Comparison of ENCODE assay signal across 14 cellular contexts in genomic region chr5:56974241-56974640, GRCh38. TPM values are rescaled to one million over a fixed set of nuclear protein-coding genes. Genes with fewer than 3 reads are reported as not detected.
A peak's percentile ranks its signal among the peaks of the same experiment; 100 is the strongest.
DNase-seq lines count a peak whose midpoint lies in the region; ATAC-seq and TF ChIP-seq lines count a peak whose summit lies in the region.
"Had no signal": no experiment of that assay in that cellular context is flagged by ENCODE, and none has a peak within 500 bp of the region (broad histone marks: within the 10 kb centered on the region; RNA-seq: fewer than 3 reads in every experiment).

No MANE protein-coding gene starts in this region.

- H3K36me3 Mint-ChIP-seq in neural crest cell (ENCODE audit: low read depth) (no peaks in the 10 kb centered on the region), Caco-2 (ENCODE audit: insufficient read depth, unreplicated experiment) (no peaks in the 10 kb centered on the region)

- no peaks in the 10 kb centered on the region for H3K79me2 ChIP-seq in PC-9 (ENCODE audit: low read depth)

- H3K27me3 Mint-ChIP-seq in neural crest cell (ENCODE audit: low read depth) (no peaks in the 10 kb centered on the region), Caco-2 (ENCODE audit: insufficient read depth, unreplicated experiment) (no peaks in the 10 kb centered on the region)

- BruUV-seq in PC-9 (replicated peaks; lab: Mats Ljungman, UMichigan) (no TSS peak), Caco-2 (replicated peaks; lab: Mats Ljungman, UMichigan) (no TSS peak)

- peak overlapping the region; percentile 56; the same call in 1 of the 2 replicates for H2AFZ ChIP-seq in PC-9

- no peaks in the 10 kb centered on the region for H3K9me2 ChIP-seq in PC-9 (ENCODE audit: insufficient read depth)

- H3K9me3 Mint-ChIP-seq in neural crest cell, result no peaks in the 10 kb centered on the region
- peaks cover 7% of the 10 kb centered on the region for H3K9me3 Mint-ChIP-seq in Caco-2 (ENCODE audit: unreplicated experiment)
- H3K9me3 Mint-ChIP-seq: CD4-positive, alpha-beta T cell; IgD-negative memory B cell had no signal

- peak; percentile 63 for ATAC-seq in foreskin keratinocyte

- POLR2A ChIA-PET in PC-9 (lab: Charles Lee; ENCODE audit: unreplicated experiment) (no interaction called here), Caco-2 (lab: Charles Lee) (no interaction called here)

- DNase-seq in HT-29 (ENCODE audit: low spot score) (peak; percentile 18), PC-9 (no peak), foreskin keratinocyte (no peak), neural crest cell (ENCODE audit: low read depth, low spot score) (no peak), kidney glomerular epithelial cell (lab: John Stamatoyannopoulos, UW) (no peak), caudate nucleus (lab: John Stamatoyannopoulos, UW) (no peak), Caco-2 (no peak)
- DNase-seq: C1 segment of cervical spinal cord; CD4-positive, alpha-beta T cell; DMS153; GF-D8; HCEC 1CT had no signal

- no peak overlapping the region for H3K4me2 ChIP-seq in PC-9

- H3K27ac ChIP-seq in PC-9, result no peak overlapping the region
- H3K27ac ChIP-seq in foreskin keratinocyte, result no peak overlapping the region
- no peak overlapping the region for H3K27ac ChIP-seq in caudate nucleus (ENCODE audit: low read depth, low read length)

- peak overlapping the region; percentile 31 for H3K27ac Mint-ChIP-seq in neural crest cell (ENCODE audit: unreplicated experiment)
- H3K27ac Mint-ChIP-seq in Caco-2 (ENCODE audit: unreplicated experiment), result no peak overlapping the region
- H3K27ac Mint-ChIP-seq: B cell; CD4-positive, alpha-beta T cell; IgD-negative memory B cell had no signal

- H3K4me1 ChIP-seq in PC-9 (replicated peaks; ENCODE audit: insufficient read depth), result no peaks in the 10 kb centered on the region
- H3K4me1 ChIP-seq in foreskin keratinocyte, result no peaks in the 10 kb centered on the region
- peaks cover 41% of the 10 kb centered on the region for H3K4me1 ChIP-seq in Caco-2

- no peak overlapping the region for H3K4me3 Mint-ChIP-seq in neural crest cell
- no peak overlapping the region for H3K4me3 Mint-ChIP-seq in Caco-2 (ENCODE audit: unreplicated experiment)
- H3K4me3 Mint-ChIP-seq: B cell; CD4-positive, alpha-beta T cell had no signal

- H3K9me3 ChIP-seq in PC-9 (ENCODE audit: insufficient read depth, low read depth) (no peaks in the 10 kb centered on the region), Caco-2 (no peaks in the 10 kb centered on the region)

- H3K4me3 ChIP-seq in PC-9 (no peak overlapping the region), Caco-2 (ENCODE audit: low read depth, low read length) (no peak overlapping the region)

- H3K4me1 Mint-ChIP-seq in neural crest cell, result no peaks in the 10 kb centered on the region
- peaks cover 26% of the 10 kb centered on the region for H3K4me1 Mint-ChIP-seq in Caco-2 (ENCODE audit: low read depth, unreplicated experiment)
- H3K4me1 Mint-ChIP-seq: B cell, IgD-negative memory B cell had no signal

- H3K27me3 ChIP-seq in PC-9 (ENCODE audit: insufficient read depth, low read depth), result no peaks in the 10 kb centered on the region
- H3K27me3 ChIP-seq in foreskin keratinocyte, result peaks cover 12% of the 10 kb centered on the region
- no peaks in the 10 kb centered on the region for H3K27me3 ChIP-seq in Caco-2 (replicated peaks; ENCODE audit: control insufficient read depth, insufficient read depth, low read length)

- H3F3A ChIP-seq in PC-9 (ENCODE audit: insufficient read depth, low read depth), result no peaks in the 10 kb centered on the region

- H3K36me3 ChIP-seq in PC-9 (ENCODE audit: low read depth) (no peaks in the 10 kb centered on the region), Caco-2 (ENCODE audit: control insufficient read depth, insufficient read depth, low read length) (no peaks in the 10 kb centered on the region)

- intact Hi-C loops in PC-9 (cut with micrococcal nuclease; ENCODE audit: unreplicated experiment), result no loop called here
- intact Hi-C loops in Caco-2 (cut with micrococcal nuclease; ENCODE audit: unreplicated experiment), result no loop called here

- TF ChIP-seq CTCF in PC-9 (conservative IDR thresholded peaks at IDR 0.05), result no peak
- TF ChIP-seq CTCF in foreskin keratinocyte (conservative IDR thresholded peaks at IDR 0.05), result no peak
- no peak for TF ChIP-seq CTCF in neural crest cell (conservative IDR thresholded peaks at IDR 0.05)
- no peak for TF ChIP-seq CTCF in Caco-2 (IDR thresholded peaks at IDR 0.05; ENCODE audit: insufficient read depth in 1 of 2, low read depth in 1 of 2, low read length in 1 of 2, severe bottlenecking in 1 of 2, unreplicated experiment in 1 of 2)

- no peaks in the 10 kb centered on the region for H4K20me1 ChIP-seq in PC-9 (ENCODE audit: insufficient read depth)

- CTCF ChIA-PET in PC-9 (lab: Charles Lee) (no interaction called here), Caco-2 (lab: Charles Lee) (no interaction called here)

RNA-seq across cellular contexts. Expression of gene MIER3, which starts 22.3 kb away (rescaled TPM):
- 8.6 and 15.2 TPM in 2 replicates for total RNA-seq in HT-29 (2014; rRNA removed; shearing (Covaris generic))
- total RNA-seq in PC-9 (2021) (16.4 and 17.3 TPM in 2 replicates), foreskin keratinocyte (11.4 and 11.8 TPM in 2 replicates), neural crest cell (44.7 and 47.8 TPM in 2 replicates), Caco-2 (2022) (52.7 and 54.0 TPM in 2 replicates)
- polyA plus RNA-seq in foreskin keratinocyte, result 1.9 and 2.4 TPM in 2 replicates
